In genomic region chr12:48183091-48183875, GRCh38 we compare ENCODE assay signal across 1 cellular context.
TF ChIP-seq lines count a peak whose summit lies in the region.

CCDC184 (plus strand) TSS chr12:48183644; CDS start chr12:48184123, 479 bp downstream.

TF ChIP-seq in HEK293, 187 proteins besides CTCF, POLR2A, EP300 and RAD21 (continued from another document):
- TF ChIP-seq BCL11A (tag by site-specific recombination; IDR thresholded peaks at IDR 0.05; ENCODE audit: low read depth) = no peak
- no peak for TF ChIP-seq AEBP2 (tag by site-specific recombination; IDR thresholded peaks at IDR 0.05; ENCODE audit: borderline replicate concordance)
- TF ChIP-seq ZNF664 (tag by site-specific recombination; IDR thresholded peaks at IDR 0.05) = no peak
- TF ChIP-seq ZNF292 (tag by site-specific recombination; IDR thresholded peaks at IDR 0.05; ENCODE audit: borderline replicate concordance, low read depth) = no peak
- no peak for TF ChIP-seq ZNF169 (tag by site-specific recombination; IDR thresholded peaks at IDR 0.05)
- no peak for TF ChIP-seq ZNF248 (tag by site-specific recombination; IDR thresholded peaks at IDR 0.05)
- TF ChIP-seq ZNF354C (tag by site-specific recombination; IDR thresholded peaks at IDR 0.05; ENCODE audit: borderline replicate concordance, low read depth) = no peak
- peak; percentile 94 for TF ChIP-seq ZBTB8A (tag by site-specific recombination; IDR thresholded peaks at IDR 0.05)
TF ChIP-seq in HEK293: peak in this region for 42.
